Comparison of ENCODE assay signal across 25 cellular contexts in the genomic region with DNA sequence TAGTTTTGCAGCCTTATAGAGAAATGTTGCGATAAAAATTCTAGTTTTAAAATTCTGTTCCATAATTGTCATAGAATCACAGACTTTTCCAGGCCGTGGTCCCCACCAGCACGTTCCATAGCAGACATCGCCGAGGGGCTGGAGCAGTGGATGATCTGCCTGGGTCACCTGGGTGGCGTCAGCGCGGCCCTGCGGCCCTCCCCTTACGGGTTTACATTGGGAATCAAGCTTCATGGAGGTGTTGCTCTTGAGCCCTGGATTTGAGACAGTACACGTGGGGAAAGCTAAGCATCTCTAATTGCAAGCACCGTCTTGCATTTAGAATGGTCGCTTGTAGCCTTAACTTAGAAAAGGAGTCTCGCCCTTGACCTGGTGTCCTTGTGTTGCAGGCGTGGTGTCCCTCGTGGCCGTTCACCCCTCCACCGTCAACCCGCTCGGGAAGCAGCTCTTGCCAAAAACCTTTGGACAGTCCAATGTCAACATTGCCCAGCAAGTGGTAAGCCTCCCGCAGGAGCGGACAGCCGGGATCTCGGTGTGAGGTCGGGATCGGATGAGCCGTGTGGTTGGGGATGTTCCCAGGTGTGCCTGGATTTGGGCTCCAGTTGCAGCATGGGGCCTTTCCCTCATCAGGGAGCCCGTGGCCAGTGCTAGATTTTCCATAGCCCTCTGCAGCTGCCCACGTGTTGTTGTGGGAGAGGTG. TPM values are rescaled to one million over a fixed set of nuclear protein-coding genes. Genes with fewer than 3 reads are reported as not detected.
DNase-seq lines count a peak whose midpoint lies in the region; ATAC-seq, FAIRE-seq and TF ChIP-seq lines count a peak whose summit lies in the region.
"Had no signal": no experiment of that assay in that cellular context is flagged by ENCODE, and none has a peak within 500 bp of the region (broad histone marks: within the 10 kb centered on the region; RNA-seq: fewer than 3 reads in every experiment).

No MANE protein-coding gene starts in this region.

- intact Hi-C loops in left ventricle myocardium inferior (cut with micrococcal nuclease) (no loop called here), Right ventricle myocardium inferior (cut with DNase I) (no loop called here), right lobe of liver (cut with DNase I) (no loop called here)

- H3K9me3 ChIP-seq in left ventricle myocardium inferior (replicated peaks) (no peaks in the 10 kb centered on the region), right lobe of liver (no peaks in the 10 kb centered on the region)
- H3K9me3 ChIP-seq: SK-N-SH had no signal

- TF ChIP-seq POLR2A in right lobe of liver (IDR thresholded peaks at IDR 0.05): no peak

- peaks cover 15% of the 10 kb centered on the region for H3K36me3 ChIP-seq in left ventricle myocardium inferior
- no peaks in the 10 kb centered on the region for H3K36me3 ChIP-seq in right lobe of liver

- peaks cover 32% of the 10 kb centered on the region for H3K36me3 Mint-ChIP-seq in progenitor cell of endocrine pancreas (ENCODE audit: insufficient read depth)

- no peaks in the 10 kb centered on the region for H3K9me3 Mint-ChIP-seq in progenitor cell of endocrine pancreas (ENCODE audit: low read depth)
- H3K9me3 Mint-ChIP-seq: CD8-positive, alpha-beta T cell; IgD-negative memory B cell had no signal

- H3K4me3 ChIP-seq in left ventricle myocardium inferior (no peak overlapping the region), right lobe of liver (no peak overlapping the region)
- H3K4me3 ChIP-seq: BLaER1 treated with 17β-estradiol and CSF1 and Interleukin-3, amounts not matched to agents 10 nM and 100 nM had no signal

- H3K27me3 Mint-ChIP-seq in progenitor cell of endocrine pancreas: no peaks in the 10 kb centered on the region
- H3K27me3 Mint-ChIP-seq: IgD-negative memory B cell had no signal

- TF ChIP-seq CTCF in left ventricle myocardium inferior (IDR thresholded peaks at IDR 0.05; ENCODE audit: borderline replicate concordance) (no peak), right lobe of liver (IDR thresholded peaks at IDR 0.05) (no peak), progenitor cell of endocrine pancreas (IDR thresholded peaks at IDR 0.05; ENCODE audit: unreplicated experiment) (no peak)

- DNase-seq in left ventricle myocardium inferior (peak; percentile 5), Right ventricle myocardium inferior (ENCODE audit: missing footprints) (no peak), right lobe of liver (peak; percentile 63 to 78 (median 73)), progenitor cell of endocrine pancreas (ENCODE audit: low spot score, unreplicated experiment) (no peak), GOT3 (lab: John Stamatoyannopoulos, UW) (no peak), GM19239 (ENCODE audit: insufficient read length, low spot score) (no peak)
- DNase-seq: 8988T; Calu3; CD8-positive, alpha-beta T cell; DMS153; MV-4-11; NCI-H1105 treated with DMSO at 0.1 percent for 48 hours; NCI-H1694 treated with DMSO at 0.1 percent for 48 hours; NCI-H2081 treated with DMSO at 0.1 percent for 48 hours; NCI-H2171 treated with DMSO at 0.1 percent for 48 hours; NCI-H526 treated with DMSO at 0.1 percent for 48 hours; SIG-M5; SK-N-SH had no signal

- H3K4me1 Mint-ChIP-seq in progenitor cell of endocrine pancreas (ENCODE audit: low read depth): peaks cover 3% of the 10 kb centered on the region

- H3K27ac Mint-ChIP-seq in progenitor cell of endocrine pancreas: peak overlapping the region; percentile 71
- H3K27ac Mint-ChIP-seq: CD8-positive, alpha-beta T cell had no signal

- ATAC-seq in Right ventricle myocardium inferior: no peak
- ATAC-seq in right lobe of liver: peak; percentile 80 to 96 (median 90)
- ATAC-seq in GM18909 (IDR thresholded peaks at IDR 0.05; ENCODE audit: poor library complexity, unreplicated experiment): no peak
- ATAC-seq in HG02588 (IDR thresholded peaks at IDR 0.05; ENCODE audit: unreplicated experiment): no peak
- ATAC-seq: CD8-positive, alpha-beta T cell had no signal

- H3K27ac ChIP-seq in left ventricle myocardium inferior (replicated peaks) (no peak overlapping the region), right lobe of liver (no peak overlapping the region)
- H3K27ac ChIP-seq: BLaER1 treated with 17β-estradiol and CSF1 and Interleukin-3, amounts not matched to agents 10 nM and 100 nM had no signal

- 93% methylated on average over 8 of the region's 29 CpGs for WGBS in right lobe of liver (ENCODE audit: insufficient coverage, low coverage, low lambda C conversion rate, missing lambda C conversion rate)

- FAIRE-seq in GM19239 (lab: Jason Lieb, UNC): no peak
- FAIRE-seq: GM12891, H1 had no signal

- no peak overlapping the region for H3K4me3 Mint-ChIP-seq in progenitor cell of endocrine pancreas (ENCODE audit: low read depth)
- H3K4me3 Mint-ChIP-seq: CD8-positive, alpha-beta T cell; IgD-negative memory B cell had no signal

- no peaks in the 10 kb centered on the region for H3K4me1 ChIP-seq in left ventricle myocardium inferior
- peaks cover 0 to 4% (median 0%) of the 10 kb centered on the region in 4 donors for H3K4me1 ChIP-seq in right lobe of liver

- H3K27me3 ChIP-seq in left ventricle myocardium inferior (ENCODE audit: low read depth) (no peaks in the 10 kb centered on the region), right lobe of liver (no peaks in the 10 kb centered on the region)
- H3K27me3 ChIP-seq: BLaER1 treated with 17β-estradiol and CSF1 and Interleukin-3, amounts not matched to agents 10 nM and 100 nM had no signal

RNA-seq across cellular contexts. Expression of a gene that starts 35.1 kb away (rescaled TPM):
- not detected for total RNA-seq in left ventricle myocardium inferior
- total RNA-seq in Right ventricle myocardium inferior: not detected
- total RNA-seq in right lobe of liver: not detected
- total RNA-seq in progenitor cell of endocrine pancreas: not detected in 2 replicates
- total RNA-seq: Calu3; CD8-positive, alpha-beta T cell; G401; H1 had no signal

RNA-seq across cellular contexts. Expression of a gene that starts 38.4 kb away (rescaled TPM):
- total RNA-seq in left ventricle myocardium inferior (48.7 TPM), Right ventricle myocardium inferior (46.7 TPM), right lobe of liver (10 to 100 TPM; 21.7 to 26.9 (median 25.1) TPM), progenitor cell of endocrine pancreas (58.2 and 63.9 TPM in 2 replicates)

RNA-seq across cellular contexts. Expression of a gene that starts 44.1 kb away (rescaled TPM):
- total RNA-seq in left ventricle myocardium inferior: 0.85 TPM
- total RNA-seq in Right ventricle myocardium inferior: 0.11 TPM
- total RNA-seq in right lobe of liver: not detected
- 0.73 and 1.1 TPM in 2 replicates for total RNA-seq in progenitor cell of endocrine pancreas
- total RNA-seq: Calu3; CD8-positive, alpha-beta T cell; H1 had no signal

Comparison
In these comparisons a context has a peak if more than half of its experiments do, and no peak if none do; other contexts are left out.
1. DNase-seq: peak in left ventricle myocardium inferior (single experiment) and right lobe of liver (3 of 3); none in Right ventricle myocardium inferior (single experiment), progenitor cell of endocrine pancreas (single experiment), GOT3 (single experiment) and GM19239 (single experiment).
2. ATAC-seq: peak in right lobe of liver (4 of 4); none in Right ventricle myocardium inferior (single experiment), GM18909 (single experiment) and HG02588 (single experiment).